ENCODE assay signal across 1 cellular context in genomic region chr2:186130678-186131511, GRCh38.
TF ChIP-seq lines count a peak whose summit lies in the region.

No MANE protein-coding gene starts in this region.

TF ChIP-seq in GM23338, 12 proteins besides CTCF, POLR2A, EP300 and RAD21 (continued from another document):
- TF ChIP-seq ZNF462 (CRISPR knock-in tag; IDR thresholded peaks at IDR 0.05), result no peak
- no peak for TF ChIP-seq ZNF331 (CRISPR knock-in tag; IDR thresholded peaks at IDR 0.05; ENCODE audit: low read depth)
- no peak for TF ChIP-seq ETS1 (IDR thresholded peaks at IDR 0.05)
- TF ChIP-seq JUNB (IDR thresholded peaks at IDR 0.05; ENCODE audit: unreplicated experiment), result no peak
- TF ChIP-seq EZH2 (IDR thresholded peaks at IDR 0.05; ENCODE audit: low read depth, unreplicated experiment), result no peak
- no peak for TF ChIP-seq STAT1 (IDR thresholded peaks at IDR 0.05; ENCODE audit: unreplicated experiment)
